Comparison of ENCODE assay signal across 22 cellular contexts in the genomic region with DNA sequence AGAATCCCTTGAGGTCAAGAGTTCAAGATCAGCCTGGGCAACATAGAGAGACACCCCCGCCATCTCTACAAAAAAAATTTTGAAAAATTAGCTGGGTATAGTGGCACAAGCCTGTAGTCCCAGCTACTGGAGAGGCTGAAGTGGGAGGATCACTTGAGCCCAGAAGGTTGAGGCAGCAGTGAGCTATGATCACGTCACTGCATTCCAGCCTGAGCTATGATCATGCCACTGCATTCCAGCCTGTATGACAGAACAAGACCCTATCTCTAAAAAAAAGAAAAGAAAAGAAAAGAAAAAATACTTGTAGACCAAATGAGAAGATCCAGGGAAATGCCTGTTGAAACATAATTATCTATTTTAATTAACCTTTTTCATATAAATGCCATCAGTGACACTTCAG.
DNase-seq lines count a peak whose midpoint lies in the region; ATAC-seq, FAIRE-seq and TF ChIP-seq lines count a peak whose summit lies in the region.
"Had no signal": no experiment of that assay in that cellular context is flagged by ENCODE, and none has a peak within 500 bp of the region (broad histone marks: within the 10 kb centered on the region; RNA-seq: fewer than 3 reads in every experiment).

No MANE protein-coding gene starts in this region.

- in situ Hi-C loops in GM12878 (cut with MboI) = no loop called here

- H3K4me3 ChIP-seq in AG04449 (ENCODE audit: low read depth, low read length) (no peak overlapping the region), GM12878 (no peak overlapping the region), MG63 (no peak overlapping the region)
- H3K4me3 ChIP-seq: A549, SJCRH30 had no signal

- H3K4me1 ChIP-seq in GM12878 (ENCODE audit: control insufficient read depth, insufficient read depth, low read length) = no peaks in the 10 kb centered on the region
- H3K4me1 ChIP-seq: A549, SJCRH30 had no signal

- H3K4me3 Mint-ChIP-seq in endothelial cell (ENCODE audit: unreplicated experiment) = no peak overlapping the region
- H3K4me3 Mint-ChIP-seq: CD4-positive, alpha-beta T cell; mesothelial cell of epicardium; stimulated activated naive CD8-positive, alpha-beta T cell treated with anti-CD3 and anti-CD28 coated beads, Interleukin-15, amount 100 ng/mL, for 72 hours; T-helper 2 cell treated with Interferon-gamma antibody and Interleukin-4, amounts not matched to agents 5 μg/mL and 100 μg/mL, for 36 hours had no signal

- intact Hi-C loops in GM12878 (cut with micrococcal nuclease; ENCODE audit: unreplicated experiment) = no loop called here

- no peaks in the 10 kb centered on the region for H3K27me3 ChIP-seq in GM12878 (replicated peaks in 1 of 2; ENCODE audit: control insufficient read depth in 2 of 2, insufficient read depth in 2 of 2, low read length in 1 of 2)
- H3K27me3 ChIP-seq in MG63 = no peaks in the 10 kb centered on the region
- H3K27me3 ChIP-seq: neutrophil, SJCRH30 had no signal

- H3K27ac ChIP-seq in GM12878 (ENCODE audit: control insufficient read depth, insufficient read depth) = no peak overlapping the region
- H3K27ac ChIP-seq: A549, neutrophil, SJCRH30 had no signal

- TSS peak; percentile 19 for BruUV-seq in GM12878 (replicated peaks; lab: Mats Ljungman, UMichigan)

- RAD21 ChIA-PET in GM12878 (lab: Charles Lee; ENCODE audit: unreplicated experiment) = no interaction called here

- H3K36me3 ChIP-seq in GM12878 (ENCODE audit: control insufficient read depth in 2 of 2, insufficient read depth in 2 of 2, low read length in 1 of 2) = no peaks in the 10 kb centered on the region; a peak in 1 of 4 replicates
- no peaks in the 10 kb centered on the region for H3K36me3 ChIP-seq in MG63
- H3K36me3 ChIP-seq: neutrophil, SJCRH30 had no signal

- TF ChIP-seq CTCF in AG04449 (IDR thresholded peaks at IDR 0.05; ENCODE audit: insufficient read depth, low read length, missing control alignments) (no peak), GM12878 (IDR thresholded peaks at IDR 0.05 in 2 of 3, conservative IDR thresholded peaks at IDR 0.05 in 1 of 3; ENCODE audit: control insufficient read depth in 2 of 3, extremely low read depth in 1 of 3, insufficient read depth in 1 of 3, low read depth in 3 of 3, low read length in 3 of 3) (no peak), endothelial cell (IDR thresholded peaks at IDR 0.05; ENCODE audit: unreplicated experiment) (no peak)

- WGBS in GM12878 (ENCODE audit: insufficient coverage, insufficient replicate concordance, low lambda C conversion rate, missing lambda C conversion rate) = 93% methylated on average over 2 of the region's 2 CpGs

- POLR2A ChIA-PET in AG04449 (lab: Yijun Ruan, JAX) (interaction anchor here (0.9 kb wide), 1 partner anchor 71 kb away, joined by 3 read pairs; no protein-coding TSS in a partner anchor), GM12878 (lab: Charles Lee) (interaction anchor here (0.9 kb wide), 1 partner anchor 14 kb away, joined by 3 read pairs; no protein-coding TSS in a partner anchor)

- no peaks in the 10 kb centered on the region for H3K79me2 ChIP-seq in GM12878 (ENCODE audit: control insufficient read depth, insufficient read depth, low read length)

- no peak overlapping the region for H3K9ac ChIP-seq in GM12878 (ENCODE audit: control insufficient read depth, insufficient read depth, low read length)

- SMC1A ChIA-PET in GM12878 (lab: Charles Lee; ENCODE audit: uncharacterized antibody, unreplicated experiment) = interaction anchor here (0.6 to 1.7 kb wide), 7 partner anchors 10 to 228 kb away, joined by 3 to 9 read pairs (median 5); no protein-coding TSS in a partner anchor

- H3K4me2 ChIP-seq in GM12878 (ENCODE audit: control insufficient read depth, insufficient read depth) = no peak overlapping the region
- H3K4me2 ChIP-seq: A549 had no signal

- DNase-seq in AG04449 (ENCODE audit: low read depth, low spot score) = peak; percentile 70
- peak; percentile 73 for DNase-seq in M059J (ENCODE audit: low read depth)
- DNase-seq in GM12878 (ENCODE audit: low read depth, low spot score) = no peak
- peak; percentile 59 for DNase-seq in glomerular visceral epithelial cell (ENCODE audit: extremely low spot score)
- DNase-seq in DMS79 (lab: John Stamatoyannopoulos, UW) = no peak
- DNase-seq in NCI-H524 (lab: John Stamatoyannopoulos, UW) = no peak
- no peak for DNase-seq in endothelial cell (ENCODE audit: low spot score)
- no peak for DNase-seq in MG63
- DNase-seq: amygdala; CD4-positive, alpha-beta T cell; cortex of kidney; hippocampal formation; left cardiac atrium; NCI-H2029; NCI-H524 treated with DMSO at 0.1 percent for 48 hours; right cardiac atrium; stimulated activated naive CD8-positive, alpha-beta T cell treated with anti-CD3 and anti-CD28 coated beads, Interleukin-15, amount 100 ng/mL, for 72 hours had no signal

- peaks cover 4% of the 10 kb centered on the region for H3K27me3 Mint-ChIP-seq in endothelial cell (ENCODE audit: unreplicated experiment)
- H3K27me3 Mint-ChIP-seq: CD4-positive, alpha-beta T cell; stimulated activated naive CD8-positive, alpha-beta T cell treated with anti-CD3 and anti-CD28 coated beads, Interleukin-15, amount 100 ng/mL, for 72 hours had no signal

- TF ChIP-seq POLR2A in GM12878 (IDR thresholded peaks at IDR 0.05; ENCODE audit: low read depth, low read length) = no peak

- H3K4me1 Mint-ChIP-seq in endothelial cell (ENCODE audit: unreplicated experiment) = no peaks in the 10 kb centered on the region

- H2AFZ ChIP-seq in GM12878 (ENCODE audit: control insufficient read depth, low read depth, low read length) = no peak overlapping the region

- no peak for TF ChIP-seq EP300 in GM12878 (IDR thresholded peaks at IDR 0.05; ENCODE audit: borderline replicate concordance in 1 of 2, control insufficient read depth in 1 of 2, low read depth in 2 of 2, low read length in 2 of 2)

- no peak for TF ChIP-seq RAD21 in GM12878 (IDR thresholded peaks at IDR 0.05; ENCODE audit: insufficient read depth, low read depth, low read length)

- no peak for ATAC-seq in GM12878
- ATAC-seq: left cardiac atrium; stimulated activated naive CD8-positive, alpha-beta T cell treated with anti-CD3 and anti-CD28 coated beads, Interleukin-15, amount 100 ng/mL, for 72 hours had no signal

- H4K20me1 ChIP-seq in GM12878 (ENCODE audit: control insufficient read depth, insufficient read depth) = no peaks in the 10 kb centered on the region

- FAIRE-seq in GM12878 (lab: Jason Lieb, UNC) = no peak
- FAIRE-seq: A549 had no signal

- H3K9me3 ChIP-seq in GM12878 (replicated peaks; ENCODE audit: control insufficient read depth, insufficient read depth, low read length) (no peaks in the 10 kb centered on the region), MG63 (no peaks in the 10 kb centered on the region)
- H3K9me3 ChIP-seq: A549, neutrophil, SJCRH30 had no signal

- no peaks in the 10 kb centered on the region for H3K36me3 Mint-ChIP-seq in endothelial cell (ENCODE audit: low read depth, unreplicated experiment)
- H3K36me3 Mint-ChIP-seq: mesothelial cell of epicardium had no signal

- H3K27ac Mint-ChIP-seq in endothelial cell (ENCODE audit: unreplicated experiment) = no peak overlapping the region
- H3K27ac Mint-ChIP-seq: CD4-positive, alpha-beta T cell; stimulated activated naive CD8-positive, alpha-beta T cell treated with anti-CD3 and anti-CD28 coated beads, Interleukin-15, amount 100 ng/mL, for 72 hours; T-helper 2 cell treated with Interferon-gamma antibody and Interleukin-4, amounts not matched to agents 5 μg/mL and 100 μg/mL, for 36 hours had no signal

- CTCF ChIA-PET in AG04449 (lab: Yijun Ruan, JAX) (interaction anchor here (1.0 kb wide), 1 partner anchor 11 kb away, joined by 3 read pairs; no protein-coding TSS in a partner anchor), GM12878 (lab: Yijun Ruan, JAX) (interaction anchor here (1.5 to 1.7 kb wide), 2 partner anchors 9 to 10 kb away, joined by 5 read pairs; no protein-coding TSS in a partner anchor)

- no peaks in the 10 kb centered on the region for H3K9me3 Mint-ChIP-seq in endothelial cell (ENCODE audit: unreplicated experiment)
- H3K9me3 Mint-ChIP-seq: CD4-positive, alpha-beta T cell; stimulated activated naive CD8-positive, alpha-beta T cell treated with anti-CD3 and anti-CD28 coated beads, Interleukin-15, amount 100 ng/mL, for 72 hours; T-helper 2 cell treated with Interferon-gamma antibody and Interleukin-4, amounts not matched to agents 5 μg/mL and 100 μg/mL, for 36 hours had no signal

TF ChIP-seq in GM12878, 131 proteins besides CTCF, POLR2A, EP300 and RAD21:
- TF ChIP-seq CREB1 (IDR thresholded peaks at IDR 0.05; ENCODE audit: low read depth) (no peak), SUZ12 (IDR thresholded peaks at IDR 0.05; ENCODE audit: unreplicated experiment) (no peak), NBN (IDR thresholded peaks at IDR 0.05) (no peak), NFXL1 (IDR thresholded peaks at IDR 0.05; ENCODE audit: borderline replicate concordance) (no peak), KDM1A (IDR thresholded peaks at IDR 0.05; ENCODE audit: borderline replicate concordance) (no peak), SRF (IDR thresholded peaks at IDR 0.05; ENCODE audit: low read depth in 2 of 2, low read length in 2 of 2) (no peak), BACH1 (IDR thresholded peaks at IDR 0.05; ENCODE audit: borderline replicate concordance) (no peak), SP1 (IDR thresholded peaks at IDR 0.05; ENCODE audit: low read depth, low read length) (no peak), ZSCAN29 (IDR thresholded peaks at IDR 0.05) (no peak), PAX8 (IDR thresholded peaks at IDR 0.05) (no peak)
- TF ChIP-seq, protein P1, sequence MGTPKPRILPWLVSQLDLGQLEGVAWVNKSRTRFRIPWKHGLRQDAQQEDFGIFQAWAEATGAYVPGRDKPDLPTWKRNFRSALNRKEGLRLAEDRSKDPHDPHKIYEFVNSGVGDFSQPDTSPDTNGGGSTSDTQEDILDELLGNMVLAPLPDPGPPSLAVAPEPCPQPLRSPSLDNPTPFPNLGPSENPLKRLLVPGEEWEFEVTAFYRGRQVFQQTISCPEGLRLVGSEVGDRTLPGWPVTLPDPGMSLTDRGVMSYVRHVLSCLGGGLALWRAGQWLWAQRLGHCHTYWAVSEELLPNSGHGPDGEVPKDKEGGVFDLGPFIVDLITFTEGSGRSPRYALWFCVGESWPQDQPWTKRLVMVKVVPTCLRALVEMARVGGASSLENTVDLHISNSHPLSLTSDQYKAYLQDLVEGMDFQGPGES (IDR thresholded peaks at IDR 0.05) = no peak

Comparison
In these comparisons a context has a peak if more than half of its experiments do, and no peak if none do; other contexts are left out.
1. DNase-seq: peak in AG04449 (single experiment), M059J (single experiment) and glomerular visceral epithelial cell (single experiment); none in GM12878 (single experiment), DMS79 (single experiment), NCI-H524 (0 of 2), endothelial cell (single experiment) and MG63 (single experiment).